Comparison of ENCODE assay signal across 12 cellular contexts in genomic region chr1:10005248-10005647, GRCh38. TPM values are rescaled to one million over a fixed set of nuclear protein-coding genes. Genes with fewer than 3 reads are reported as not detected.
"Had no signal": no experiment of that assay in that cellular context is flagged by ENCODE, and none has a peak within 500 bp of the region (broad histone marks: within the 10 kb centered on the region; RNA-seq: fewer than 3 reads in every experiment).

No MANE protein-coding gene starts in this region.

RNA-seq across cellular contexts. Expression of gene RBP7, which starts 8.2 kb away (rescaled TPM):
- total RNA-seq: activated B cell treated with CpG ODN at 0.5 μM for 24 hours; activated CD4-positive, alpha-beta memory T cell treated with anti-CD3 and anti-CD28 coated beads for 36 hours; activated CD4-positive, alpha-beta memory T cell treated with anti-CD3 and anti-CD28 coated beads, Interleukin-2, amount 10 ng/mL, durations not matched to agents 7 days and 5 days; activated CD4-positive, alpha-beta T cell treated with anti-CD3 and anti-CD28 coated beads for 36 hours; activated CD4-positive, alpha-beta T cell treated with anti-CD3 and anti-CD28 coated beads, Interleukin-2, amount 10 ng/mL, durations not matched to agents 24 days and 14 days; activated CD4-positive, alpha-beta T cell treated with anti-CD3 and anti-CD28 coated beads, Interleukin-2, amount 10 ng/mL, durations not matched to agents 7 days and 5 days; activated CD8-positive, alpha-beta memory T cell treated with anti-CD3 and anti-CD28 coated beads for 36 hours; activated CD8-positive, alpha-beta memory T cell treated with anti-CD3 and anti-CD28 coated beads, Interleukin-2, amount 10 ng/mL, durations not matched to agents 7 days and 5 days; activated CD8-positive, alpha-beta T cell treated with anti-CD3 and anti-CD28 coated beads for 36 hours; activated CD8-positive, alpha-beta T cell treated with anti-CD3 and anti-CD28 coated beads, Interleukin-2, amount 10 ng/mL, durations not matched to agents 7 days and 5 days; T-helper 1 cell treated with Interleukin-12 subunit alpha and Interleukin-12 subunit beta and Interleukin-4 antibody, amounts not matched to agents 30 ng/mL and 1 ng/mL, for 36 hours; T-helper 2 cell treated with Interferon-gamma antibody and Interleukin-4, amounts not matched to agents 100 ng/mL and 5 ng/mL, for 36 hours had no signal
